ENCODE assay signal across 11 cellular contexts in genomic region chr15:34621675-34622074, GRCh38. TPM values are rescaled to one million over a fixed set of nuclear protein-coding genes. Genes with fewer than 3 reads are reported as not detected.
DNase-seq lines count a peak whose midpoint lies in the region; ATAC-seq and TF ChIP-seq lines count a peak whose summit lies in the region.
"Had no signal": no experiment of that assay in that cellular context is flagged by ENCODE, and none has a peak within 500 bp of the region (broad histone marks: within the 10 kb centered on the region; RNA-seq: fewer than 3 reads in every experiment).

No MANE protein-coding gene starts in this region.

- TF ChIP-seq POLR2A in body of pancreas (IDR thresholded peaks at IDR 0.05) (no peak), testis (IDR thresholded peaks at IDR 0.05) (no peak)

- H3K4me1 ChIP-seq in body of pancreas = no peaks in the 10 kb centered on the region
- no peaks in the 10 kb centered on the region for H3K4me1 ChIP-seq in testis

- H3K27ac ChIP-seq in body of pancreas = no peak overlapping the region
- H3K27ac ChIP-seq in testis = no peak overlapping the region

- ATAC-seq in body of pancreas = no peak

- 25 to 27% methylated on average over 5 of the region's 5 CpGs for WGBS in body of pancreas, 2 donors
- WGBS in testis, 2 donors = 37 to 50% methylated on average over 5 of the region's 5 CpGs

- no peaks in the 10 kb centered on the region for H3K36me3 Mint-ChIP-seq in nephron (ENCODE audit: low read depth)

- DNase-seq in EH (ENCODE audit: low read depth) (peak; percentile 60), NCI-H1092 (lab: John Stamatoyannopoulos, UW) (peak; percentile 0), body of pancreas (peak in 1 of 4 donors; percentile 3), SKM-1 treated with dmso at 0.1 percent for 144 hours (lab: John Stamatoyannopoulos, UW; ENCODE audit: unreplicated experiment) (no peak), testis (no peak), NCI-H2196 treated with DMSO at 0.1 percent for 48 hours (lab: John Stamatoyannopoulos, UW; ENCODE audit: unreplicated experiment) (no peak), hepatic stellate cell (ENCODE audit: low spot score) (no peak)
- DNase-seq: activated T-cell treated with anti-CD3 and anti-CD28 coated beads, Interleukin-2, amount 50 U/mL, for 1 hour; NCI-H187 treated with DMSO at 0.1 percent for 48 hours; stimulated activated CD4-positive, alpha-beta T cell treated with anti-CD3 and anti-CD28 coated beads, Interleukin-1b, Interleukin-23, amount 100 ng/mL, for 48 hours had no signal

- H3K27me3 Mint-ChIP-seq in nephron (ENCODE audit: low read depth) = peaks cover 16% of the 10 kb centered on the region

- peak overlapping the region in 1 of 3 experiments; percentile 70 for H3K27ac Mint-ChIP-seq in nephron

- TF ChIP-seq CTCF in body of pancreas (IDR thresholded peaks at IDR 0.05) (peak in 6 of 7 experiments; percentile 12 to 63 (median 32)), nephron (IDR thresholded peaks at IDR 0.05; ENCODE audit: unreplicated experiment in 3 of 3) (peak; percentile 29 to 48 (median 36)), testis (IDR thresholded peaks at IDR 0.05) (peak in 1 of 3 experiments; percentile 7)

- H3K4me3 ChIP-seq in body of pancreas = no peak overlapping the region
- no peak overlapping the region for H3K4me3 ChIP-seq in testis

- no peaks in the 10 kb centered on the region for H3K9me3 ChIP-seq in body of pancreas
- H3K9me3 ChIP-seq in testis = no peaks in the 10 kb centered on the region

- H3K9me3 Mint-ChIP-seq in nephron = no peaks in the 10 kb centered on the region

- no peaks in the 10 kb centered on the region for H3K36me3 ChIP-seq in body of pancreas (replicated peaks in 1 of 2; ENCODE audit: insufficient read depth in 1 of 2, low read depth in 2 of 2)
- H3K36me3 ChIP-seq in testis (ENCODE audit: low read depth, missing control alignments) = no peaks in the 10 kb centered on the region

- H3K4me1 Mint-ChIP-seq in nephron = peaks cover 26% of the 10 kb centered on the region

- intact Hi-C loops in body of pancreas (cut with DNase I) = no loop called here
- intact Hi-C loops in testis (cut with DNase I; ENCODE audit: low total_unique reads) = no loop called here

- no peak overlapping the region for H3K4me3 Mint-ChIP-seq in nephron

- H3K27me3 ChIP-seq in body of pancreas = no peaks in the 10 kb centered on the region
- no peaks in the 10 kb centered on the region for H3K27me3 ChIP-seq in testis

RNA-seq across cellular contexts. Expression of gene GOLGA8B, which starts 38.2 kb away (rescaled TPM):
- total RNA-seq in body of pancreas (100 to 1,000 TPM; 214 to 709 TPM), testis (100 to 1,000 TPM; 364 to 370 TPM)
- polyA plus RNA-seq in testis (ENCODE audit: insufficient read depth, low read depth, low replicate concordance) = 50.5 TPM

Comparison
In these comparisons a context has a peak if more than half of its experiments do, and no peak if none do; other contexts are left out.
1. DNase-seq: peak in EH (single experiment) and NCI-H1092 (single experiment); none in SKM-1 treated with dmso at 0.1 percent for 144 hours (single experiment), testis (single experiment), NCI-H2196 treated with DMSO at 0.1 percent for 48 hours (single experiment) and hepatic stellate cell (single experiment).